ENCODE assay signal across 1 cellular context in genomic region chr14:102748806-102749205, GRCh38.
TF ChIP-seq lines count a peak whose summit lies in the region.

No MANE protein-coding gene starts in this region.

TF ChIP-seq in HepG2, 621 proteins besides CTCF, POLR2A, EP300 and RAD21 (continued from another document):
- TF ChIP-seq AGO2 (optimal IDR thresholded peaks at IDR 0.05; ENCODE audit: low read depth, low read length) (peak; percentile 28), SPEN (CRISPR knock-in tag; IDR thresholded peaks at IDR 0.05; ENCODE audit: low read depth) (no peak), ZNF282 (IDR thresholded peaks at IDR 0.05; ENCODE audit: partially characterized antibody) (no peak)
